ENCODE assay signal across 8 cellular contexts in the genomic region with DNA sequence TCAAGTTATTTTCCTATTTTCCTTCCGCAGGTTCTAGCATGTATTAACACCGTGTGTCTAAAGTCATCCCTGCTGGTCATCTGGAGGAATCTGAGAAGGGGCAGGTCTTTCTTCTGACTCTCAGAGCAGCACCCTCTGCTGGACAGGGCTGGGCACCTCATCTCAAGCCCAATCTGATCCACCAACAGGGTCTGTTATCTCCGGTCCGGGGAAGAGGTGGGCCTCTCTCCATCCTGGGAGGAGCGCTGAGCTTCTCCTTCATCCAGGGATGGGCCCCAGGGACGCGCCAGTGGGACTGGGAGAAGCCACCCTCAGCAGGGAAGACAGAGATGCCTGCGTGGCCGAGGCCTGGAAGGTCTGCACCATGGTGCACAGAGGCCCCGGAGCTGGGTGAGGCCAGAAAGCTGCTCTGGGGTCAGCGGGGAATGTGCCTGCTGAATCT. TPM values are rescaled to one million over a fixed set of nuclear protein-coding genes. Genes with fewer than 3 reads are reported as not detected.
A peak's percentile ranks its signal among the peaks of the same experiment; 100 is the strongest.
DNase-seq lines count a peak whose midpoint lies in the region; ATAC-seq and TF ChIP-seq lines count a peak whose summit lies in the region.

No MANE protein-coding gene starts in this region.

- no peak overlapping the region for H3K27ac Mint-ChIP-seq in activated naive CD8-positive, alpha-beta T cell treated with anti-CD3 and anti-CD28 coated beads for 36 hours

- H3K4me1 Mint-ChIP-seq in activated naive CD8-positive, alpha-beta T cell treated with anti-CD3 and anti-CD28 coated beads for 36 hours = peaks cover 3% of the 10 kb centered on the region

- ATAC-seq in Right ventricle myocardium inferior (peak; percentile 28), heart left ventricle (peak in 3 of 4 donors; percentile 77 to 85 (median 83)), GM21529 (IDR thresholded peaks at IDR 0.05; ENCODE audit: unreplicated experiment) (no peak)

- intact Hi-C loops in Right ventricle myocardium inferior (cut with DNase I) = no loop called here
- intact Hi-C loops in cardiac septum (cut with DNase I) = loop anchor here (5.0 kb wide), 1 partner anchor 315 kb away; no protein-coding TSS in a partner anchor
- intact Hi-C loops in heart left ventricle (cut with DNase I) = loop anchor here in 8 of 10 donors (2.0 to 10.0 kb wide), 4 partner anchors 85 to 317 kb away; partner anchors contain the start of gene ZNF665 (in 3 of the 8)

- no peak for TF ChIP-seq POLR2A in heart left ventricle (IDR thresholded peaks at IDR 0.05)

- no peaks in the 10 kb centered on the region for H3K9me3 Mint-ChIP-seq in activated naive CD8-positive, alpha-beta T cell treated with anti-CD3 and anti-CD28 coated beads for 36 hours

- H3K4me3 ChIP-seq in heart left ventricle = no peak overlapping the region

- DNase-seq in Right ventricle myocardium inferior (ENCODE audit: missing footprints) (peak; percentile 75), cardiac septum (ENCODE audit: low spot score) (no peak), RKO (ENCODE audit: low spot score) (peak; percentile 70), heart left ventricle (peak in 4 of 5 donors; percentile 32 to 58 (median 50)), retina (peak; percentile 44), NCI-H1694 treated with DMSO at 0.1 percent for 48 hours (lab: John Stamatoyannopoulos, UW) (no peak)
- DNase-seq in activated naive CD8-positive, alpha-beta T cell treated with anti-CD3 and anti-CD28 coated beads for 36 hours = peak; percentile 49

- no peaks in the 10 kb centered on the region for H3K36me3 ChIP-seq in heart left ventricle

- no peaks in the 10 kb centered on the region for H3K9me3 ChIP-seq in heart left ventricle

- peaks cover 0 to 8% (median 0%) of the 10 kb centered on the region in 9 donors for H3K27me3 ChIP-seq in heart left ventricle

- H3K4me3 Mint-ChIP-seq in activated naive CD8-positive, alpha-beta T cell treated with anti-CD3 and anti-CD28 coated beads for 36 hours = no peak overlapping the region

- no peaks in the 10 kb centered on the region for H3K27me3 Mint-ChIP-seq in activated naive CD8-positive, alpha-beta T cell treated with anti-CD3 and anti-CD28 coated beads for 36 hours

- H3K27ac ChIP-seq in heart left ventricle = no peak overlapping the region

- no peaks in the 10 kb centered on the region for H3K36me3 Mint-ChIP-seq in activated naive CD8-positive, alpha-beta T cell treated with anti-CD3 and anti-CD28 coated beads for 36 hours

- peaks cover 0 to 5% (median 0%) of the 10 kb centered on the region in 12 donors for H3K4me1 ChIP-seq in heart left ventricle

- WGBS in heart left ventricle, 4 donors = 31 to 38% (median 38%) methylated on average over 9 to 11 of the region's 11 CpGs

- TF ChIP-seq CTCF in heart left ventricle (IDR thresholded peaks at IDR 0.05) = peak; percentile 44 to 77 (median 60)

RNA-seq across cellular contexts. Expression of gene ZNF331, which starts 26.0 kb away (rescaled TPM):
- total RNA-seq in Right ventricle myocardium inferior (9.3 TPM), cardiac septum (9.8 TPM), heart left ventricle (10 to 100 TPM in 6 of 9 donors, 1 to 10 TPM in 3; 7.6 to 25.8 (median 12.3) TPM)
- 10 to 100 TPM; 18.1 to 21.3 TPM for total RNA-seq in activated naive CD8-positive, alpha-beta T cell treated with anti-CD3 and anti-CD28 coated beads for 36 hours
- 1 to 10 TPM; 8.0 to 9.0 TPM for polyA plus RNA-seq in heart left ventricle

RNA-seq across cellular contexts. Expression of gene ZNF813, which starts 44.4 kb away (rescaled TPM):
- total RNA-seq in Right ventricle myocardium inferior (1.1 TPM), cardiac septum (0.75 TPM), heart left ventricle (1 to 10 TPM in 8 of 9 donors, under 1 TPM in 1; 0.82 to 2.5 (median 1.2) TPM)
- 1 to 10 TPM; 8.3 to 8.6 TPM for total RNA-seq in activated naive CD8-positive, alpha-beta T cell treated with anti-CD3 and anti-CD28 coated beads for 36 hours
- polyA plus RNA-seq in heart left ventricle = under 1 TPM; 0.42 to 0.96 TPM

Comparison
In these comparisons a context has a peak if more than half of its experiments do, and no peak if none do; other contexts are left out.
1. DNase-seq: peak in Right ventricle myocardium inferior (single experiment), RKO (single experiment), activated naive CD8-positive, alpha-beta T cell treated with anti-CD3 and anti-CD28 coated beads for 36 hours (single experiment), heart left ventricle (4 of 5) and retina (single experiment); none in cardiac septum (single experiment) and NCI-H1694 treated with DMSO at 0.1 percent for 48 hours (single experiment).